In the genomic region with DNA sequence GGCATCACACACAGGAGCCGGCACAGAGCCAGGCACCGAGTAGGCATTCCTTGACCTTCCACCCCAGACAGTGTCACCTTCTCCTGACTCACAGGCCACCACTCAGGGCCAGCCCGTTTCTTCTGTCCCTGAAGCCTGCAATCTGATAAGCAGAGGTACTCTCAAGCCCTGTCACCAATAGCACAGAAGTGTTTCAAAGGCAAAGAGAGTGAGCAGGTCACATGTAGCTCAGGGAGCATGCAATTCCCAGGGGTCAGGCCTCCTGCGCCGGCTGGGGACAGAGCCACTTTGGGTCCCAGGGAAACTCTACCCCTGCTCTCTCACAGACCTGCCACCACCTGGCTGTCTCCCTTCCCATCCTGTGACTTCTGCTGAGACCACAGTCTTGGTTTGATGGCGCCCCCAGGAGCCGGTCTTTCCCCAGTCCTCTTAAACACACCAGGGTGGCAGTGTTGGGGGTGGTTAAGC, we compare ENCODE assay signal across 16 cellular contexts. TPM values are rescaled to one million over a fixed set of nuclear protein-coding genes. Genes with fewer than 3 reads are reported as not detected.
DNase-seq lines count a peak whose midpoint lies in the region; ATAC-seq and TF ChIP-seq lines count a peak whose summit lies in the region.
"Had no signal": no experiment of that assay in that cellular context is flagged by ENCODE, and none has a peak within 500 bp of the region (broad histone marks: within the 10 kb centered on the region; RNA-seq: fewer than 3 reads in every experiment).

No MANE protein-coding gene starts in this region.

- H3K4me1 Mint-ChIP-seq in brain: peaks cover 39% of the 10 kb centered on the region
- H3K4me1 Mint-ChIP-seq in CD4-positive, alpha-beta memory T cell: no peaks in the 10 kb centered on the region
- H3K4me1 Mint-ChIP-seq: activated naive CD4-positive, alpha-beta T cell treated with anti-CD3 and anti-CD28 coated beads, Interleukin-2, amount 10 ng/mL, durations not matched to agents 7 days and 5 days had no signal

- H3K9me3 Mint-ChIP-seq in brain: peaks cover 0 to 9% (median 5%) of the 10 kb centered on the region in 5 experiments
- H3K9me3 Mint-ChIP-seq in CD4-positive, alpha-beta memory T cell: peaks cover 0 to 2% (median 0%) of the 10 kb centered on the region in 8 donors
- H3K9me3 Mint-ChIP-seq: activated naive CD4-positive, alpha-beta T cell treated with anti-CD3 and anti-CD28 coated beads, Interleukin-2, amount 10 ng/mL, durations not matched to agents 7 days and 5 days had no signal

- H3K4me1 ChIP-seq in left lung: no peaks in the 10 kb centered on the region
- H3K4me1 ChIP-seq in CD4-positive, alpha-beta memory T cell (ENCODE audit: insufficient read depth, low read length): no peaks in the 10 kb centered on the region
- H3K4me1 ChIP-seq: upper lobe of left lung had no signal

- H3K27me3 ChIP-seq in left lung: peaks cover 0 to 4% of the 10 kb centered on the region in 2 donors
- H3K27me3 ChIP-seq in CD4-positive, alpha-beta memory T cell (ENCODE audit: insufficient read depth, low read length): no peaks in the 10 kb centered on the region
- H3K27me3 ChIP-seq: brain microvascular endothelial cell, upper lobe of left lung had no signal

- H3K36me3 Mint-ChIP-seq in brain: no peaks in the 10 kb centered on the region
- no peaks in the 10 kb centered on the region for H3K36me3 Mint-ChIP-seq in CD4-positive, alpha-beta memory T cell
- H3K36me3 Mint-ChIP-seq: activated naive CD4-positive, alpha-beta T cell treated with anti-CD3 and anti-CD28 coated beads, Interleukin-2, amount 10 ng/mL, durations not matched to agents 7 days and 5 days had no signal

- POLR2A ChIA-PET in CD4-positive, alpha-beta memory T cell (lab: Charles Lee; ENCODE audit: partially characterized antibody): no interaction called here

- H3K4me3 Mint-ChIP-seq in brain: no peak overlapping the region
- H3K4me3 Mint-ChIP-seq in CD4-positive, alpha-beta memory T cell: no peak overlapping the region
- H3K4me3 Mint-ChIP-seq: activated naive CD4-positive, alpha-beta T cell treated with anti-CD3 and anti-CD28 coated beads, Interleukin-2, amount 10 ng/mL, durations not matched to agents 7 days and 5 days had no signal

- intact Hi-C loops in left lung (cut with DNase I): no loop called here
- intact Hi-C loops in CD4-positive, alpha-beta memory T cell (cut with micrococcal nuclease): no loop called here

- ATAC-seq in left lung (peak; percentile 24), GM18907 (IDR thresholded peaks at IDR 0.05; ENCODE audit: unreplicated experiment) (no peak)

- H3K9me3 ChIP-seq in left lung: peaks cover 0 to 2% of the 10 kb centered on the region in 2 donors
- H3K9me3 ChIP-seq in CD4-positive, alpha-beta memory T cell (ENCODE audit: control insufficient read depth in 1 of 2, low read length in 2 of 2): no peaks in the 10 kb centered on the region
- H3K9me3 ChIP-seq: upper lobe of left lung had no signal

- H3K36me3 ChIP-seq in left lung: no peaks in the 10 kb centered on the region
- H3K36me3 ChIP-seq in CD4-positive, alpha-beta memory T cell (ENCODE audit: insufficient read depth, low read length): no peaks in the 10 kb centered on the region
- H3K36me3 ChIP-seq: brain microvascular endothelial cell, upper lobe of left lung had no signal

- CTCF ChIA-PET in CD4-positive, alpha-beta memory T cell (lab: Charles Lee; ENCODE audit: partially characterized antibody): no interaction called here

- H3K27ac ChIP-seq in left lung: no peak overlapping the region
- no peak overlapping the region for H3K27ac ChIP-seq in CD4-positive, alpha-beta memory T cell (ENCODE audit: low read depth, low read length)
- H3K27ac ChIP-seq: brain microvascular endothelial cell, upper lobe of left lung had no signal

- TF ChIP-seq CTCF in brain (conservative IDR thresholded peaks at IDR 0.05) (no peak), left lung (IDR thresholded peaks at IDR 0.05) (no peak)

- H3K27ac Mint-ChIP-seq in brain: peak overlapping the region in 3 of 5 experiments; percentile 42 to 65 (median 49)
- no peak overlapping the region for H3K27ac Mint-ChIP-seq in CD4-positive, alpha-beta memory T cell
- H3K27ac Mint-ChIP-seq: activated naive CD4-positive, alpha-beta T cell treated with anti-CD3 and anti-CD28 coated beads, Interleukin-2, amount 10 ng/mL, durations not matched to agents 7 days and 5 days had no signal

- no peak overlapping the region for H3K4me3 ChIP-seq in left lung
- H3K4me3 ChIP-seq in CD4-positive, alpha-beta memory T cell (ENCODE audit: low read length in 2 of 2): no peak overlapping the region
- H3K4me3 ChIP-seq: upper lobe of left lung had no signal

- DNase-seq in DMS53 (lab: John Stamatoyannopoulos, UW) (peak; percentile 66), NCI-H1092 treated with DMSO at 0.1 percent for 48 hours (lab: John Stamatoyannopoulos, UW) (peak; percentile 82), left lung (no peak), OCI-M2 (lab: John Stamatoyannopoulos, UW; ENCODE audit: unreplicated experiment) (no peak), cerebellar nuclear complex (lab: John Stamatoyannopoulos, UW) (no peak)
- no peak for DNase-seq in CD4-positive, alpha-beta memory T cell
- DNase-seq: activated naive CD4-positive, alpha-beta T cell treated with anti-CD3 and anti-CD28 coated beads, Interleukin-2, amount 10 ng/mL, durations not matched to agents 7 days and 5 days; AML-193; brain microvascular endothelial cell; DMS79 treated with DMSO at 0.1 percent for 48 hours; islet precursor cell; stimulated activated CD4-positive, alpha-beta T cell treated with anti-CD3 and anti-CD28 coated beads, Interleukin-1b, Interleukin-23, amount 100 ng/mL, for 48 hours; upper lobe of left lung had no signal

- no peaks in the 10 kb centered on the region for H3K27me3 Mint-ChIP-seq in brain
- H3K27me3 Mint-ChIP-seq in CD4-positive, alpha-beta memory T cell: peaks cover 2 to 21% of the 10 kb centered on the region in 2 donors

RNA-seq across cellular contexts. Expression of a gene that starts 13.2 kb away (rescaled TPM):
- 2.0 TPM for polyA plus RNA-seq in brain (ENCODE audit: insufficient read depth, low read depth, low replicate concordance)
- 1 to 10 TPM; 3.2 to 5.0 TPM for total RNA-seq in left lung
- total RNA-seq in CD4-positive, alpha-beta memory T cell: not detected
- polyA plus RNA-seq in CD4-positive, alpha-beta memory T cell: under 1 TPM in 1 of 2 donors, not detected in 1; 0.24 TPM
- total RNA-seq: SK-MEL-5 had no signal

RNA-seq across cellular contexts. Expression of a gene that starts 46.5 kb away (rescaled TPM):
- polyA plus RNA-seq in brain (ENCODE audit: insufficient read depth, low read depth, low replicate concordance): 162 TPM
- total RNA-seq in left lung: 1 to 10 TPM; 2.8 to 2.9 TPM
- total RNA-seq in CD4-positive, alpha-beta memory T cell: not detected
- not detected for polyA plus RNA-seq in CD4-positive, alpha-beta memory T cell
- total RNA-seq: SK-MEL-5 had no signal

Comparison
In these comparisons a context has a peak if more than half of its experiments do, and no peak if none do; other contexts are left out.
1. DNase-seq: peak in DMS53 (single experiment) and NCI-H1092 treated with DMSO at 0.1 percent for 48 hours (single experiment); none in left lung (0 of 2), OCI-M2 (single experiment), cerebellar nuclear complex (0 of 2) and CD4-positive, alpha-beta memory T cell (0 of 5).
2. H3K27ac Mint-ChIP-seq: peak in brain (3 of 5); none in CD4-positive, alpha-beta memory T cell (0 of 7).
3. RNA of a gene that starts 13.2 kb away (total RNA-seq): 3.2 to 5.0 TPM in left lung; not detected in CD4-positive, alpha-beta memory T cell; every median in the first group is over 4 times any median in the second.